ENCODE assay signal across 18 cellular contexts in genomic region chr4:57443308-57444243, GRCh38.
A peak's percentile ranks its signal among the peaks of the same experiment; 100 is the strongest.
DNase-seq lines count a peak whose midpoint lies in the region; TF ChIP-seq lines count a peak whose summit lies in the region.
"Had no signal": no experiment of that assay in that cellular context is flagged by ENCODE, and none has a peak within 500 bp of the region (broad histone marks: within the 10 kb centered on the region; RNA-seq: fewer than 3 reads in every experiment).

No MANE protein-coding gene starts in this region.

- TF ChIP-seq CTCF in C4-2B (conservative IDR thresholded peaks at IDR 0.05) (no peak), esophagus muscularis mucosa (IDR thresholded peaks at IDR 0.05) (no peak), nephron progenitor cell (IDR thresholded peaks at IDR 0.05) (no peak)

- H3K9me3 Mint-ChIP-seq in nephron progenitor cell: no peaks in the 10 kb centered on the region
- H3K9me3 Mint-ChIP-seq in activated CD4-positive, alpha-beta memory T cell treated with anti-CD3 and anti-CD28 coated beads, Interleukin-2, amount 10 ng/mL, durations not matched to agents 7 days and 5 days: no peaks in the 10 kb centered on the region
- H3K9me3 Mint-ChIP-seq: activated naive CD4-positive, alpha-beta T cell treated with anti-CD3 and anti-CD28 coated beads, Interleukin-2, amount 10 ng/mL, durations not matched to agents 7 days and 5 days had no signal

- no peak overlapping the region for H3K4me3 ChIP-seq in esophagus muscularis mucosa
- H3K4me3 ChIP-seq: BLaER1, colonic mucosa, SJSA1, transverse colon had no signal

- H3K4me1 Mint-ChIP-seq in nephron progenitor cell: peaks cover 53% of the 10 kb centered on the region
- H3K4me1 Mint-ChIP-seq in activated CD4-positive, alpha-beta memory T cell treated with anti-CD3 and anti-CD28 coated beads, Interleukin-2, amount 10 ng/mL, durations not matched to agents 7 days and 5 days: no peaks in the 10 kb centered on the region
- H3K4me1 Mint-ChIP-seq: activated naive CD4-positive, alpha-beta T cell treated with anti-CD3 and anti-CD28 coated beads, Interleukin-2, amount 10 ng/mL, durations not matched to agents 7 days and 5 days had no signal

- POLR2A ChIA-PET in activated CD4-positive, alpha-beta memory T cell treated with anti-CD3 and anti-CD28 coated beads, Interleukin-2, amount 10 ng/mL, durations not matched to agents 7 days and 5 days (lab: Charles Lee): no interaction called here

- H3K27me3 ChIP-seq in esophagus muscularis mucosa: no peaks in the 10 kb centered on the region
- H3K27me3 ChIP-seq: BLaER1, colonic mucosa, transverse colon had no signal

- WGBS in esophagus muscularis mucosa: 76% methylated on average over 11 of the region's 11 CpGs

- peak overlapping the region; percentile 90 for H3K27ac Mint-ChIP-seq in nephron progenitor cell
- no peak overlapping the region for H3K27ac Mint-ChIP-seq in activated CD4-positive, alpha-beta memory T cell treated with anti-CD3 and anti-CD28 coated beads, Interleukin-2, amount 10 ng/mL, durations not matched to agents 7 days and 5 days
- H3K27ac Mint-ChIP-seq: activated naive CD4-positive, alpha-beta T cell treated with anti-CD3 and anti-CD28 coated beads, Interleukin-2, amount 10 ng/mL, durations not matched to agents 7 days and 5 days had no signal

- TF ChIP-seq EP300 in esophagus muscularis mucosa (IDR thresholded peaks at IDR 0.05): no peak

- CTCF ChIA-PET in activated CD4-positive, alpha-beta memory T cell treated with anti-CD3 and anti-CD28 coated beads, Interleukin-2, amount 10 ng/mL, durations not matched to agents 7 days and 5 days (lab: Charles Lee): interaction anchor here (1.1 kb wide), 1 partner anchor 280 kb away, joined by 4 read pairs; no protein-coding TSS in a partner anchor

- no peaks in the 10 kb centered on the region for H3K27me3 Mint-ChIP-seq in nephron progenitor cell (ENCODE audit: low read depth, poor library complexity)
- no peaks in the 10 kb centered on the region for H3K27me3 Mint-ChIP-seq in activated CD4-positive, alpha-beta memory T cell treated with anti-CD3 and anti-CD28 coated beads, Interleukin-2, amount 10 ng/mL, durations not matched to agents 7 days and 5 days
- H3K27me3 Mint-ChIP-seq: activated naive CD4-positive, alpha-beta T cell treated with anti-CD3 and anti-CD28 coated beads, Interleukin-2, amount 10 ng/mL, durations not matched to agents 7 days and 5 days had no signal

- TF ChIP-seq POLR2A in esophagus muscularis mucosa (IDR thresholded peaks at IDR 0.05; ENCODE audit: low read depth): no peak

- H3K36me3 ChIP-seq in esophagus muscularis mucosa: no peaks in the 10 kb centered on the region
- H3K36me3 ChIP-seq: BLaER1, colonic mucosa, SJSA1, transverse colon had no signal

- DNase-seq in NCI-H1092 (lab: John Stamatoyannopoulos, UW) (peak; percentile 95), esophagus muscularis mucosa (ENCODE audit: extremely low spot score) (no peak), nephron progenitor cell (no peak), anterior cingulate cortex (lab: John Stamatoyannopoulos, UW) (no peak)
- no peak for DNase-seq in stimulated activated CD4-positive, alpha-beta T cell treated with anti-CD3 and anti-CD28 coated beads, Interleukin-2, amount 100 ng/mL, for 48 hours
- no peak for DNase-seq in activated CD4-positive, alpha-beta memory T cell treated with anti-CD3 and anti-CD28 coated beads, Interleukin-2, amount 10 ng/mL, durations not matched to agents 7 days and 5 days
- DNase-seq: activated CD4-positive, alpha-beta T cell treated with anti-CD3 and anti-CD28 coated beads, Interleukin-2, amount 50 U/mL, for 4 hours; activated naive CD4-positive, alpha-beta T cell treated with anti-CD3 and anti-CD28 coated beads, Interleukin-2, amount 10 ng/mL, durations not matched to agents 7 days and 5 days; amniotic stem cell; effector memory CD4-positive, alpha-beta T cell; GF-D8; NCI-H1417 treated with DMSO at 0.1 percent for 48 hours; T-helper 1 cell had no signal

- peaks cover 6 to 41% (median 38%) of the 10 kb centered on the region in 4 donors for H3K4me1 ChIP-seq in esophagus muscularis mucosa
- H3K4me1 ChIP-seq: colonic mucosa, SJSA1, transverse colon had no signal

- peak overlapping the region; percentile 48 for H3K27ac ChIP-seq in C4-2B
- H3K27ac ChIP-seq in esophagus muscularis mucosa (replicated peaks in 1 of 4): peak overlapping the region; percentile 45 to 63 (median 59)
- H3K27ac ChIP-seq: BLaER1, colonic mucosa, SJSA1, transverse colon had no signal

- no peak overlapping the region for H3K4me3 Mint-ChIP-seq in nephron progenitor cell
- H3K4me3 Mint-ChIP-seq in activated CD4-positive, alpha-beta memory T cell treated with anti-CD3 and anti-CD28 coated beads, Interleukin-2, amount 10 ng/mL, durations not matched to agents 7 days and 5 days: no peak overlapping the region
- H3K4me3 Mint-ChIP-seq: activated naive CD4-positive, alpha-beta T cell treated with anti-CD3 and anti-CD28 coated beads, Interleukin-2, amount 10 ng/mL, durations not matched to agents 7 days and 5 days had no signal

- intact Hi-C loops in esophagus muscularis mucosa (cut with DNase I): no loop called here

- no peaks in the 10 kb centered on the region for H3K36me3 Mint-ChIP-seq in nephron progenitor cell (ENCODE audit: low read depth)
- no peaks in the 10 kb centered on the region for H3K36me3 Mint-ChIP-seq in activated CD4-positive, alpha-beta memory T cell treated with anti-CD3 and anti-CD28 coated beads, Interleukin-2, amount 10 ng/mL, durations not matched to agents 7 days and 5 days (ENCODE audit: low read depth)
- H3K36me3 Mint-ChIP-seq: activated naive CD4-positive, alpha-beta T cell treated with anti-CD3 and anti-CD28 coated beads, Interleukin-2, amount 10 ng/mL, durations not matched to agents 7 days and 5 days had no signal

- H3K9me3 ChIP-seq in esophagus muscularis mucosa: no peaks in the 10 kb centered on the region
- H3K9me3 ChIP-seq: BLaER1, colonic mucosa, SJSA1, transverse colon had no signal
